ENCODE assay signal across 32 cellular contexts in the genomic region with DNA sequence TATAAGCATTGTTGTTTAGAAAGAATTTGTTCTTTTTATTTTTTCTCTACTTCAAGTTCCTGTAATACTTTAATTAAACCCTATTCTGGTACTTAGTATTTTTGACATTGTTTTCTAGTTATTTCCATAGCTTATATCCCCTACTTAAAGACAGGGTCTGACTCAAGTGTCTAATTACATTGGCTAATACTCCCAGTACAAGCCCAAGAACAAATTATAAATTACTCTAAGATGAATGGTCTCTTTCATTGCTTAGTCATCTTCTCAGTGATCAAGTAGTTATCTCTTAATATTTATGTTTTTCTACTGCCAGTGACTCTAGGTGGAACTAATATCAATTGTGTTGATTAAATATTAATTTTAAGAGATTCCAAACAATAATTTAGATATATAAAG. TPM values are rescaled to one million over a fixed set of nuclear protein-coding genes. Genes with fewer than 3 reads are reported as not detected.
DNase-seq lines count a peak whose midpoint lies in the region; ATAC-seq, FAIRE-seq and TF ChIP-seq lines count a peak whose summit lies in the region.
"Had no signal": no experiment of that assay in that cellular context is flagged by ENCODE, and none has a peak within 500 bp of the region (broad histone marks: within the 10 kb centered on the region; RNA-seq: fewer than 3 reads in every experiment).

No MANE protein-coding gene starts in this region.

- no peak for TF ChIP-seq EP300 in A549 (IDR thresholded peaks at IDR 0.05)

- H3K27ac Mint-ChIP-seq in activated CD8-positive, alpha-beta T cell treated with anti-CD3 and anti-CD28 coated beads for 36 hours, result no peak overlapping the region
- H3K27ac Mint-ChIP-seq: activated CD4-positive, alpha-beta T cell treated with anti-CD3 and anti-CD28 coated beads, Interleukin-2, amount 10 ng/mL, durations not matched to agents 24 days and 14 days; activated naive CD4-positive, alpha-beta T cell treated with anti-CD3 and anti-CD28 coated beads for 36 hours; activated T-cell treated with anti-CD3 and anti-CD28 coated beads, Interleukin-2, amount 50 U/mL, for 24 hours; natural killer cell treated with Interleukin-12 subunit alpha and Interleukin-12 subunit beta and Interleukin-15 and Interleukin-18, amount 100 ng/mL, for 72 hours had no signal

- H3K9me3 Mint-ChIP-seq in activated CD8-positive, alpha-beta T cell treated with anti-CD3 and anti-CD28 coated beads for 36 hours, result no peaks in the 10 kb centered on the region
- H3K9me3 Mint-ChIP-seq: activated CD4-positive, alpha-beta T cell treated with anti-CD3 and anti-CD28 coated beads, Interleukin-2, amount 10 ng/mL, durations not matched to agents 24 days and 14 days; activated naive CD4-positive, alpha-beta T cell treated with anti-CD3 and anti-CD28 coated beads for 36 hours; activated T-cell treated with anti-CD3 and anti-CD28 coated beads, Interleukin-2, amount 50 U/mL, for 24 hours; CD4-positive, alpha-beta memory T cell; natural killer cell treated with Interleukin-12 subunit alpha and Interleukin-12 subunit beta and Interleukin-15 and Interleukin-18, amount 100 ng/mL, for 72 hours had no signal

- peak overlapping the region; percentile 82 for H3K4me2 ChIP-seq in A549
- no peak overlapping the region for H3K4me2 ChIP-seq in PC-3 (ENCODE audit: low read length)
- H3K4me2 ChIP-seq in fibroblast of lung (ENCODE audit: extremely low read depth, insufficient read depth, low read length), result no peak overlapping the region

- no peak overlapping the region for H3K4me3 Mint-ChIP-seq in activated CD8-positive, alpha-beta T cell treated with anti-CD3 and anti-CD28 coated beads for 36 hours
- H3K4me3 Mint-ChIP-seq: activated CD4-positive, alpha-beta T cell treated with anti-CD3 and anti-CD28 coated beads, Interleukin-2, amount 10 ng/mL, durations not matched to agents 24 days and 14 days; activated naive CD4-positive, alpha-beta T cell treated with anti-CD3 and anti-CD28 coated beads for 36 hours; activated T-cell treated with anti-CD3 and anti-CD28 coated beads, Interleukin-2, amount 50 U/mL, for 24 hours; CD4-positive, alpha-beta memory T cell; natural killer cell treated with Interleukin-12 subunit alpha and Interleukin-12 subunit beta and Interleukin-15 and Interleukin-18, amount 100 ng/mL, for 72 hours had no signal

- H2AFZ ChIP-seq in PC-3 (ENCODE audit: low read length) (no peak overlapping the region), fibroblast of lung (ENCODE audit: low read length) (no peak overlapping the region)

- H3K36me3 Mint-ChIP-seq in activated CD8-positive, alpha-beta T cell treated with anti-CD3 and anti-CD28 coated beads for 36 hours (ENCODE audit: low read depth), result peaks cover 28% of the 10 kb centered on the region

- H3K9ac ChIP-seq in PC-3 (ENCODE audit: low read length) (no peak overlapping the region), fibroblast of lung (ENCODE audit: insufficient read depth, low read length) (no peak overlapping the region)

- peak overlapping the region; percentile 73 to 78; a peak in 5 of 6 replicates for H3K27ac ChIP-seq in A549
- H3K27ac ChIP-seq in PC-3 (ENCODE audit: low read length), result no peak overlapping the region
- no peak overlapping the region for H3K27ac ChIP-seq in fibroblast of lung (ENCODE audit: insufficient read depth, low read length)
- H3K27ac ChIP-seq in heart right ventricle, result peak overlapping the region in 1 of 10 donors; percentile 28
- H3K27ac ChIP-seq: foreskin keratinocyte, thoracic aorta, WERI-Rb-1 had no signal

- peaks cover 14% of the 10 kb centered on the region for H3K4me1 Mint-ChIP-seq in activated CD8-positive, alpha-beta T cell treated with anti-CD3 and anti-CD28 coated beads for 36 hours (ENCODE audit: low read depth)

- no peak for DNase-seq in A549 (ENCODE audit: low read depth in 1 of 2, low spot score in 1 of 2)
- DNase-seq in PC-3, result no peak
- peak; percentile 43 to 59 for DNase-seq in fibroblast of lung (ENCODE audit: low read depth in 2 of 2)
- DNase-seq in omental fat pad (ENCODE audit: low spot score), result no peak
- DNase-seq in activated CD8-positive, alpha-beta T cell treated with anti-CD3 and anti-CD28 coated beads for 36 hours, result no peak
- DNase-seq in nucleus accumbens (lab: John Stamatoyannopoulos, UW), result no peak
- DNase-seq in heart right ventricle, result no peak
- DNase-seq: 8988T; activated CD4-positive, alpha-beta T cell treated with anti-CD3 and anti-CD28 coated beads, Interleukin-2, amount 10 ng/mL, durations not matched to agents 24 days and 14 days; activated naive CD4-positive, alpha-beta T cell treated with anti-CD3 and anti-CD28 coated beads for 36 hours; activated T-cell treated with anti-CD3 and anti-CD28 coated beads, Interleukin-2, amount 50 U/mL, for 24 hours; adrenal gland; CD4-positive, alpha-beta memory T cell; DMS 273 treated with DMSO at 0.1 percent for 48 hours; effector CD4-positive, alpha-beta T cell; erythroblast; foreskin keratinocyte; mucosa of descending colon; NCI-H1105 treated with DMSO at 0.1 percent for 48 hours; NCI-H1930; NCI-H526 treated with DMSO at 0.1 percent for 48 hours; SIG-M5; stimulated activated naive CD4-positive, alpha-beta T cell treated with Interleukin-2 at 50 U/mL for 16 hours; T-helper 9 cell; WERI-Rb-1 had no signal

- H3K79me2 ChIP-seq in PC-3 (ENCODE audit: low read length) (peaks cover 54% of the 10 kb centered on the region), fibroblast of lung (ENCODE audit: control insufficient read depth, insufficient read depth, low read length) (peaks cover 24% of the 10 kb centered on the region)

- no peak for FAIRE-seq in A549 (lab: Jason Lieb, UNC)
- FAIRE-seq: bronchial epithelial cell, colon, K562 had no signal

- intact Hi-C loops in PC-3 (cut with micrococcal nuclease), result loop anchor here (5.0 kb wide), 1 partner anchor 327 kb away; no protein-coding TSS in a partner anchor
- intact Hi-C loops in activated CD8-positive, alpha-beta T cell treated with anti-CD3 and anti-CD28 coated beads for 36 hours (cut with micrococcal nuclease), result no loop called here
- intact Hi-C loops in heart right ventricle (cut with DNase I), result no loop called here

- H3K27me3 Mint-ChIP-seq in activated CD8-positive, alpha-beta T cell treated with anti-CD3 and anti-CD28 coated beads for 36 hours, result no peaks in the 10 kb centered on the region
- H3K27me3 Mint-ChIP-seq: activated CD4-positive, alpha-beta T cell treated with anti-CD3 and anti-CD28 coated beads, Interleukin-2, amount 10 ng/mL, durations not matched to agents 24 days and 14 days; activated T-cell treated with anti-CD3 and anti-CD28 coated beads, Interleukin-2, amount 50 U/mL, for 24 hours; CD4-positive, alpha-beta memory T cell; natural killer cell treated with Interleukin-12 subunit alpha and Interleukin-12 subunit beta and Interleukin-15 and Interleukin-18, amount 100 ng/mL, for 72 hours had no signal

- peaks cover 10% of the 10 kb centered on the region; the same call in 1 of the 2 replicates for H4K20me1 ChIP-seq in PC-3 (ENCODE audit: low read length)
- no peaks in the 10 kb centered on the region for H4K20me1 ChIP-seq in fibroblast of lung (ENCODE audit: control insufficient read depth, extremely low read depth, insufficient read depth, low read length)

- no TSS peak for BruUV-seq in PC-3 (replicated peaks; lab: Mats Ljungman, UMichigan)

- no peaks in the 10 kb centered on the region for H3K9me3 ChIP-seq in A549
- H3K9me3 ChIP-seq in PC-3 (ENCODE audit: low read length), result no peaks in the 10 kb centered on the region
- no peaks in the 10 kb centered on the region for H3K9me3 ChIP-seq in fibroblast of lung (ENCODE audit: control insufficient read depth, insufficient read depth, low read depth, low read length)
- H3K9me3 ChIP-seq in heart right ventricle, result no peaks in the 10 kb centered on the region
- H3K9me3 ChIP-seq: adrenal gland, mucosa of descending colon, thoracic aorta had no signal

- H3F3A ChIP-seq in PC-3 (ENCODE audit: low read length, unreplicated experiment), result peaks cover 7% of the 10 kb centered on the region

- H3K4me1 ChIP-seq in A549, result peaks cover 83% of the 10 kb centered on the region
- peaks cover 23% of the 10 kb centered on the region for H3K4me1 ChIP-seq in PC-3 (ENCODE audit: insufficient read depth, low read length)
- H3K4me1 ChIP-seq in fibroblast of lung (ENCODE audit: control insufficient read depth, extremely low read depth, insufficient read depth, low read length), result peaks cover 2% of the 10 kb centered on the region
- peaks cover 0 to 58% (median 37%) of the 10 kb centered on the region in 9 donors for H3K4me1 ChIP-seq in heart right ventricle

- no peaks in the 10 kb centered on the region for H3K9me2 ChIP-seq in PC-3 (replicated peaks; ENCODE audit: low read length)

- no peak for TF ChIP-seq POLR2A in A549 (IDR thresholded peaks at IDR 0.05; ENCODE audit: low read length)

- TF ChIP-seq RAD21 in A549 (conservative IDR thresholded peaks at IDR 0.05 in 1 of 2, IDR thresholded peaks at IDR 0.05 in 1 of 2), result no peak

- ATAC-seq in A549 (no peak), PC-3 (peak; percentile 53), omental fat pad (ENCODE audit: low FRiP score) (peak; percentile 80), GM21619 (IDR thresholded peaks at IDR 0.05; ENCODE audit: unreplicated experiment) (no peak), heart right ventricle (no peak)
- ATAC-seq in activated CD8-positive, alpha-beta T cell treated with anti-CD3 and anti-CD28 coated beads for 36 hours, result no peak
- ATAC-seq: foreskin keratinocyte; HCT116; K562; mucosa of descending colon; natural killer cell treated with Interleukin-12 subunit alpha and Interleukin-12 subunit beta and Interleukin-15 and Interleukin-18, amount 100 ng/mL, for 72 hours had no signal

- CTCF ChIA-PET in A549 (lab: Yijun Ruan, JAX), result interaction anchor here (1.3 to 1.4 kb wide), 2 partner anchors 19 to 42 kb away, joined by 3 to 5 read pairs; no protein-coding TSS in a partner anchor
- CTCF ChIA-PET in PC-3 (lab: Charles Lee), result interaction anchor here (0.5 kb wide), 1 partner anchor 280 kb away, joined by 3 read pairs; no protein-coding TSS in a partner anchor
- CTCF ChIA-PET in activated CD8-positive, alpha-beta T cell treated with anti-CD3 and anti-CD28 coated beads for 36 hours (lab: Charles Lee), result no interaction called here

- TF ChIP-seq CTCF in A549 (IDR thresholded peaks at IDR 0.05), result no peak
- TF ChIP-seq CTCF in PC-3 (conservative IDR thresholded peaks at IDR 0.05; ENCODE audit: low read depth, low read length), result no peak
- TF ChIP-seq CTCF in fibroblast of lung (conservative IDR thresholded peaks at IDR 0.05 in 1 of 2, IDR thresholded peaks at IDR 0.05 in 1 of 2; ENCODE audit: low read depth in 1 of 2, low read length in 2 of 2), result no peak
- TF ChIP-seq CTCF in omental fat pad (IDR thresholded peaks at IDR 0.05), result no peak
- no peak for TF ChIP-seq CTCF in activated CD8-positive, alpha-beta T cell treated with anti-CD3 and anti-CD28 coated beads for 36 hours (IDR thresholded peaks at IDR 0.05)
- TF ChIP-seq CTCF in heart right ventricle (IDR thresholded peaks at IDR 0.05), result no peak

- POLR2A ChIA-PET in A549 (lab: Yijun Ruan, JAX), result interaction anchor here (0.5 kb wide), 1 partner anchor 237 kb away, joined by 4 read pairs; no protein-coding TSS in a partner anchor
- POLR2A ChIA-PET in PC-3 (lab: Charles Lee; ENCODE audit: unreplicated experiment), result no interaction called here
- POLR2A ChIA-PET in activated CD8-positive, alpha-beta T cell treated with anti-CD3 and anti-CD28 coated beads for 36 hours (lab: Charles Lee), result no interaction called here

- H3K36me3 ChIP-seq in PC-3 (ENCODE audit: low read depth, low read length) (peaks cover 20% of the 10 kb centered on the region; the same call in 1 of the 2 replicates), fibroblast of lung (ENCODE audit: control insufficient read depth, insufficient read depth, low read length) (peaks cover 2% of the 10 kb centered on the region), heart right ventricle (peaks cover 0 to 54% (median 11%) of the 10 kb centered on the region in 9 donors)
- H3K36me3 ChIP-seq: thoracic aorta, WERI-Rb-1 had no signal

- 0 out of 3 replicates have a peak overlapping the region, but pooled peaks have one; percentile 10 for H3K4me3 ChIP-seq in A549
- no peak overlapping the region for H3K4me3 ChIP-seq in PC-3 (ENCODE audit: low read length)
- H3K4me3 ChIP-seq in fibroblast of lung (replicated peaks in 1 of 4; ENCODE audit: control extremely low read depth in 1 of 4, insufficient read depth in 1 of 4, low read depth in 3 of 4, low read length in 4 of 4), result no peak overlapping the region
- H3K4me3 ChIP-seq in heart right ventricle, result no peak overlapping the region
- H3K4me3 ChIP-seq: adrenal gland, K562, mucosa of descending colon, thoracic aorta had no signal

- H3K27me3 ChIP-seq in PC-3 (ENCODE audit: low read length) (no peaks in the 10 kb centered on the region), fibroblast of lung (ENCODE audit: control insufficient read depth, insufficient read depth, low read length) (no peaks in the 10 kb centered on the region), heart right ventricle (no peaks in the 10 kb centered on the region)
- H3K27me3 ChIP-seq: adrenal gland, foreskin keratinocyte had no signal

RNA-seq across cellular contexts. Expression of gene AHR, which starts 21.6 kb away (rescaled TPM):
- polyA plus RNA-seq in A549 (2011; rRNA removed) (14.3 and 50.1 TPM in 2 replicates), A549 (2017; fragmentation: RNase III; extraction: RNeasy Plus Mini Kit Qiagen cat#74134 plus additional on column Dnase treatment) (7.8 to 11.4 TPM (median 9.1 TPM) in 3 replicates), fibroblast of lung (10.2 and 15.4 TPM in 2 replicates), heart right ventricle (1 to 10 TPM; 5.3 to 8.3 TPM)
- polyA plus RNA-seq in A549 (2012; cell fraction: cytosol; rRNA removed), result 1.9 and 2.4 TPM in 2 replicates
- 4.5 and 7.6 TPM in 2 replicates for polyA plus RNA-seq in A549 (2012; cell fraction: nucleus; rRNA removed)
- 14.6 and 15.9 TPM in 2 replicates for polyA minus RNA-seq in A549 (2011; rRNA and poly(A)+ RNA removed)
- total RNA-seq in PC-3 (2014; rRNA removed) (62.5 and 72.7 TPM in 2 replicates), fibroblast of lung (63.4 and 84.4 TPM in 2 replicates), omental fat pad (100 to 1,000 TPM; 129 to 258 (median 149) TPM), heart right ventricle (10 to 100 TPM; 20.8 to 52.8 (median 34.7) TPM)
- polyA plus RNA-seq in fibroblast of lung (2012), result 18.7 and 31.5 TPM in 2 replicates
- polyA minus RNA-seq in fibroblast of lung (ENCODE audit: low replicate concordance), result 32.3 and 60.6 TPM in 2 replicates
- total RNA-seq in activated CD8-positive, alpha-beta T cell treated with anti-CD3 and anti-CD28 coated beads for 36 hours, result 10 to 100 TPM; 32.1 to 33.4 TPM
- polyA plus RNA-seq: K562 had no signal

Comparison
In these comparisons a context has a peak if more than half of its experiments do, and no peak if none do; other contexts are left out.
1. ATAC-seq: peak in PC-3 (single experiment) and omental fat pad (single experiment); none in A549 (0 of 2), activated CD8-positive, alpha-beta T cell treated with anti-CD3 and anti-CD28 coated beads for 36 hours (single experiment), GM21619 (single experiment) and heart right ventricle (0 of 8).
2. DNase-seq: peak in fibroblast of lung (2 of 2); none in A549 (0 of 2), PC-3 (single experiment), omental fat pad (single experiment), activated CD8-positive, alpha-beta T cell treated with anti-CD3 and anti-CD28 coated beads for 36 hours (single experiment), nucleus accumbens (0 of 56) and heart right ventricle (0 of 2).
3. H3K27ac ChIP-seq: peak in A549 (2 of 2); none in PC-3 (single experiment) and fibroblast of lung (single experiment).